In the genomic region with DNA sequence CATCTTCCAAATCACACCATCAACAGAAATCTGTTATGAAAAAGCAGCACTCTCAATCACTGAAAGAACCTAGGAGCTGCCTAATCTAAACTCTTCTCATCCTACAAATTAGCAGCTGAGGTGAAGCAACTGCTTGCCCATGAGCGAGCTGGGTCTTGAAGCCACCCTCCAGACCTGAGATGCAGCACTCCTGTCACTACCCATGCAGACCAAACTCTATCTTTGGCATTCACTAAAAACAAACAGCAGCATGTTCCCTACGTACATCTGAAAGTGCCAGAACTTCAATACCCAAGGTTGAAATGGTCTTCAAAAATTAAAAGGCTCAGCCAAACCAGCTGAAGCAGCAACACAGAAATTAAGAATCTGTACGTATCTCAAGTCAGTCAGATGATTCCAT, we compare ENCODE assay signal across 13 cellular contexts. TPM values are rescaled to one million over a fixed set of nuclear protein-coding genes. Genes with fewer than 3 reads are reported as not detected.
DNase-seq lines count a peak whose midpoint lies in the region; ATAC-seq and TF ChIP-seq lines count a peak whose summit lies in the region.
"Had no signal": no experiment of that assay in that cellular context is flagged by ENCODE, and none has a peak within 500 bp of the region (broad histone marks: within the 10 kb centered on the region; RNA-seq: fewer than 3 reads in every experiment).

No MANE protein-coding gene starts in this region.

- TF ChIP-seq RAD21 in SK-N-SH (IDR thresholded peaks at IDR 0.05; ENCODE audit: low read length), result no peak

- TF ChIP-seq CTCF in SK-N-SH (IDR thresholded peaks at IDR 0.05) (no peak), progenitor cell of endocrine pancreas (IDR thresholded peaks at IDR 0.05; ENCODE audit: unreplicated experiment) (no peak), prostate gland (IDR thresholded peaks at IDR 0.05) (no peak)

- ATAC-seq in SK-N-SH treated with all-trans-retinoic acid at 6 μM for 48 hours (no peak), HG02678 (IDR thresholded peaks at IDR 0.05; ENCODE audit: unreplicated experiment) (no peak)
- ATAC-seq in effector memory CD8-positive, alpha-beta T cell (replicated peaks), result no peak

- H3K4me1 ChIP-seq in SK-N-SH (ENCODE audit: control insufficient read depth in 1 of 2, insufficient read depth in 2 of 2, low read depth in 1 of 2, low read length in 1 of 2) (peaks cover 46 to 65% of the 10 kb centered on the region in 2 experiments), Karpas-422 (ENCODE audit: low read length) (peaks cover 98% of the 10 kb centered on the region), prostate gland (replicated peaks) (no peaks in the 10 kb centered on the region)

- peak overlapping the region; percentile 71 for H3K27ac ChIP-seq in SK-N-SH (ENCODE audit: low read depth in 2 of 2, low read length in 1 of 2)
- H3K27ac ChIP-seq in Karpas-422 (ENCODE audit: low read length), result peak overlapping the region; percentile 90
- H3K27ac ChIP-seq in prostate gland, result peak overlapping the region in 1 of 2 donors; percentile 3
- H3K27ac ChIP-seq: left lung, ovary had no signal

- H3K4me3 Mint-ChIP-seq in effector memory CD8-positive, alpha-beta T cell, result peak overlapping the region in 1 of 2 donors; percentile 3
- H3K4me3 Mint-ChIP-seq in progenitor cell of endocrine pancreas (ENCODE audit: low read depth), result no peak overlapping the region
- no peak overlapping the region for H3K4me3 Mint-ChIP-seq in activated CD4-positive, alpha-beta memory T cell treated with anti-CD3 and anti-CD28 coated beads for 36 hours

- H3K9me3 ChIP-seq in SK-N-SH (no peaks in the 10 kb centered on the region), Karpas-422 (ENCODE audit: low read length) (no peaks in the 10 kb centered on the region), prostate gland (no peaks in the 10 kb centered on the region)
- H3K9me3 ChIP-seq: left lung, ovary had no signal

- peaks cover 51 to 89% of the 10 kb centered on the region in 2 donors for H3K4me1 Mint-ChIP-seq in effector memory CD8-positive, alpha-beta T cell (ENCODE audit: low read depth in 2 of 2)
- H3K4me1 Mint-ChIP-seq in progenitor cell of endocrine pancreas (ENCODE audit: low read depth), result peaks cover 63% of the 10 kb centered on the region
- peaks cover 84% of the 10 kb centered on the region for H3K4me1 Mint-ChIP-seq in activated CD4-positive, alpha-beta memory T cell treated with anti-CD3 and anti-CD28 coated beads for 36 hours (ENCODE audit: low read depth)

- H3K27me3 Mint-ChIP-seq in effector memory CD8-positive, alpha-beta T cell, result no peaks in the 10 kb centered on the region
- H3K27me3 Mint-ChIP-seq in progenitor cell of endocrine pancreas, result no peaks in the 10 kb centered on the region
- H3K27me3 Mint-ChIP-seq in activated CD4-positive, alpha-beta memory T cell treated with anti-CD3 and anti-CD28 coated beads for 36 hours, result no peaks in the 10 kb centered on the region

- no peak overlapping the region for H2AFZ ChIP-seq in SK-N-SH (ENCODE audit: low read depth)
- H2AFZ ChIP-seq in Karpas-422 (ENCODE audit: low read length), result no peak overlapping the region

- no peak for TF ChIP-seq POLR2A in prostate gland (IDR thresholded peaks at IDR 0.05)

- 94% methylated on average over 3 of the region's 3 CpGs for WGBS in SK-N-SH (ENCODE audit: low lambda C conversion rate)
- 55% methylated on average over 3 of the region's 3 CpGs for WGBS in prostate gland

- DNase-seq in SK-N-SH (no peak), Karpas-422 (no peak), progenitor cell of endocrine pancreas (ENCODE audit: low spot score, unreplicated experiment) (no peak), prostate gland (ENCODE audit: low spot score) (no peak)
- DNase-seq in effector memory CD8-positive, alpha-beta T cell, result no peak
- DNase-seq in activated CD4-positive, alpha-beta memory T cell treated with anti-CD3 and anti-CD28 coated beads for 36 hours, result no peak
- DNase-seq: 8988T; activated CD4-positive, alpha-beta T cell treated with anti-CD3 and anti-CD28 coated beads for 48 hours; left lung; ovary; stimulated activated CD4-positive, alpha-beta T cell treated with anti-CD3 and anti-CD28 coated beads, Interleukin-2, amount 100 ng/mL, for 24 hours had no signal

- H3K9ac ChIP-seq in SK-N-SH (no peak overlapping the region; the same call in 1 of the 2 replicates), Karpas-422 (ENCODE audit: low read length) (peak overlapping the region; percentile 29)

- H3K36me3 Mint-ChIP-seq in effector memory CD8-positive, alpha-beta T cell (ENCODE audit: insufficient read depth), result peaks cover 15% of the 10 kb centered on the region
- peaks cover 7% of the 10 kb centered on the region for H3K36me3 Mint-ChIP-seq in progenitor cell of endocrine pancreas (ENCODE audit: insufficient read depth)
- peaks cover 19% of the 10 kb centered on the region for H3K36me3 Mint-ChIP-seq in activated CD4-positive, alpha-beta memory T cell treated with anti-CD3 and anti-CD28 coated beads for 36 hours

- H3K79me2 ChIP-seq in SK-N-SH (ENCODE audit: insufficient read depth) (peaks cover 99% of the 10 kb centered on the region), Karpas-422 (ENCODE audit: low read length) (peaks cover 96% of the 10 kb centered on the region)

- H3F3A ChIP-seq in SK-N-SH (replicated peaks; ENCODE audit: insufficient read depth), result peaks cover 64% of the 10 kb centered on the region

- H3K36me3 ChIP-seq in SK-N-SH (replicated peaks in 1 of 2; ENCODE audit: control insufficient read depth in 1 of 2, insufficient read depth in 2 of 2, low read length in 1 of 2) (peaks cover 31 to 37% of the 10 kb centered on the region in 2 experiments), Karpas-422 (ENCODE audit: insufficient read depth, low read length) (peaks cover 54% of the 10 kb centered on the region), prostate gland (no peaks in the 10 kb centered on the region)
- H3K36me3 ChIP-seq: ovary had no signal

- peak overlapping the region; percentile 60 to 93 for H3K27ac Mint-ChIP-seq in effector memory CD8-positive, alpha-beta T cell
- H3K27ac Mint-ChIP-seq in progenitor cell of endocrine pancreas, result peak overlapping the region; percentile 63
- H3K27ac Mint-ChIP-seq in activated CD4-positive, alpha-beta memory T cell treated with anti-CD3 and anti-CD28 coated beads for 36 hours, result no peak overlapping the region

- H4K20me1 ChIP-seq in SK-N-SH (ENCODE audit: insufficient read depth), result peaks cover 100% of the 10 kb centered on the region
- H4K20me1 ChIP-seq in Karpas-422 (ENCODE audit: insufficient read depth, low read depth, low read length), result peaks cover 74% of the 10 kb centered on the region

- H3K27me3 ChIP-seq in SK-N-SH (ENCODE audit: insufficient read depth) (no peaks in the 10 kb centered on the region), Karpas-422 (ENCODE audit: low read length) (no peaks in the 10 kb centered on the region), prostate gland (replicated peaks; ENCODE audit: insufficient read depth) (no peaks in the 10 kb centered on the region)
- H3K27me3 ChIP-seq: left lung, ovary had no signal

- intact Hi-C loops in activated CD4-positive, alpha-beta memory T cell treated with anti-CD3 and anti-CD28 coated beads for 36 hours (cut with micrococcal nuclease), result no loop called here
- intact Hi-C loops in prostate gland (cut with DNase I), result no loop called here

- H3K9me3 Mint-ChIP-seq in effector memory CD8-positive, alpha-beta T cell, result no peaks in the 10 kb centered on the region
- H3K9me3 Mint-ChIP-seq in progenitor cell of endocrine pancreas (ENCODE audit: low read depth), result no peaks in the 10 kb centered on the region
- H3K9me3 Mint-ChIP-seq in activated CD4-positive, alpha-beta memory T cell treated with anti-CD3 and anti-CD28 coated beads for 36 hours, result no peaks in the 10 kb centered on the region

- H3K4me3 ChIP-seq in SK-N-SH (ENCODE audit: low read depth in 2 of 2, low read length in 1 of 2) (no peak overlapping the region), Karpas-422 (ENCODE audit: low read length) (peak overlapping the region; percentile 48), prostate gland (no peak overlapping the region)
- H3K4me3 ChIP-seq: left lung, ovary had no signal

- no peaks in the 10 kb centered on the region for H3K9me2 ChIP-seq in SK-N-SH
- H3K9me2 ChIP-seq in Karpas-422 (replicated peaks; ENCODE audit: insufficient read depth, low read length), result no peaks in the 10 kb centered on the region

- POLR2A ChIA-PET in SK-N-SH (lab: Yijun Ruan, JAX), result no interaction called here
- POLR2A ChIA-PET in activated CD4-positive, alpha-beta memory T cell treated with anti-CD3 and anti-CD28 coated beads for 36 hours (lab: Charles Lee), result interaction anchor here (1.2 kb wide), 1 partner anchor 12 kb away, joined by 3 read pairs; no protein-coding TSS in a partner anchor

- peak overlapping the region; percentile 44 for H3K4me2 ChIP-seq in SK-N-SH
- peak overlapping the region; percentile 70 for H3K4me2 ChIP-seq in Karpas-422 (ENCODE audit: low read depth, low read length, poor library complexity, severe bottlenecking)

- CTCF ChIA-PET in SK-N-SH (lab: Yijun Ruan, JAX), result interaction anchor here (3.8 to 11.5 kb wide), 2 partner anchors 13 to 122 kb away, joined by 32 to 137 read pairs; a partner anchor contains a TSS
- CTCF ChIA-PET in activated CD4-positive, alpha-beta memory T cell treated with anti-CD3 and anti-CD28 coated beads for 36 hours (lab: Charles Lee), result interaction anchor here (0.5 to 3.4 kb wide), 6 partner anchors 11 to 126 kb away, joined by 3 to 32 read pairs (median 4); a partner anchor contains a TSS

- no peak for TF ChIP-seq EP300 in SK-N-SH (IDR thresholded peaks at IDR 0.05; ENCODE audit: borderline replicate concordance in 1 of 2, low read depth in 1 of 2, low read length in 1 of 2)

RNA-seq across cellular contexts. Expression of a gene that starts 14.3 kb away (rescaled TPM):
- 13.3 TPM in 2 replicates for polyA plus RNA-seq in SK-N-SH (2012; rRNA removed)
- polyA plus RNA-seq in SK-N-SH (2012; cell fraction: cytosol; rRNA removed), result 21.5 and 22.5 TPM in 2 replicates
- 27.6 and 49.7 TPM in 2 replicates for polyA plus RNA-seq in SK-N-SH (2012; cell fraction: nucleus; rRNA removed)
- total RNA-seq in Karpas-422 (2014; rRNA removed; shearing (Covaris generic); ENCODE audit: low replicate concordance), result 40.1 and 55.5 TPM in 2 replicates
- total RNA-seq in progenitor cell of endocrine pancreas, result 127 and 144 TPM in 2 replicates
- total RNA-seq in activated CD4-positive, alpha-beta memory T cell treated with anti-CD3 and anti-CD28 coated beads for 36 hours, result 10 to 100 TPM; 53.7 to 54.7 TPM
- 10 to 100 TPM; 46.8 to 84.7 TPM for total RNA-seq in prostate gland

RNA-seq across cellular contexts. Expression of a gene that starts 41.4 kb away (rescaled TPM):
- polyA plus RNA-seq in SK-N-SH (2012; rRNA removed), result 72.1 and 109 TPM in 2 replicates
- polyA plus RNA-seq in SK-N-SH (2012; cell fraction: cytosol; rRNA removed), result 119 and 126 TPM in 2 replicates
- polyA plus RNA-seq in SK-N-SH (2012; cell fraction: nucleus; rRNA removed), result 26.5 and 45.0 TPM in 2 replicates
- total RNA-seq in Karpas-422 (2014; rRNA removed; shearing (Covaris generic); ENCODE audit: low replicate concordance), result 37.5 and 67.2 TPM in 2 replicates
- 41.4 and 43.9 TPM in 2 replicates for total RNA-seq in progenitor cell of endocrine pancreas
- total RNA-seq in activated CD4-positive, alpha-beta memory T cell treated with anti-CD3 and anti-CD28 coated beads for 36 hours, result 10 to 100 TPM; 64.9 to 69.1 TPM
- total RNA-seq in prostate gland, result 10 to 100 TPM; 31.6 to 61.6 TPM

RNA-seq across cellular contexts. Expression of a gene that starts 41.7 kb away (rescaled TPM):
- polyA plus RNA-seq in SK-N-SH (2012; rRNA removed), result 4.0 and 4.4 TPM in 2 replicates
- polyA plus RNA-seq in SK-N-SH (2012; cell fraction: cytosol; rRNA removed), result 3.0 and 3.9 TPM in 2 replicates
- 1.9 and 2.6 TPM in 2 replicates for polyA plus RNA-seq in SK-N-SH (2012; cell fraction: nucleus; rRNA removed)
- total RNA-seq in Karpas-422 (2014; rRNA removed; shearing (Covaris generic); ENCODE audit: low replicate concordance), result 4.8 and 5.5 TPM in 2 replicates
- 5.6 and 5.8 TPM in 2 replicates for total RNA-seq in progenitor cell of endocrine pancreas
- 1 to 10 TPM; 3.6 to 3.8 TPM for total RNA-seq in activated CD4-positive, alpha-beta memory T cell treated with anti-CD3 and anti-CD28 coated beads for 36 hours
- 1 to 10 TPM; 6.6 to 7.9 TPM for total RNA-seq in prostate gland
